In genomic region chr6:34680802-34681515, GRCh38 we compare ENCODE assay signal across 11 cellular contexts. TPM values are rescaled to one million over a fixed set of nuclear protein-coding genes. Genes with fewer than 3 reads are reported as not detected.
DNase-seq lines count a peak whose midpoint lies in the region; FAIRE-seq and TF ChIP-seq lines count a peak whose summit lies in the region.
"Had no signal": no experiment of that assay in that cellular context is flagged by ENCODE, and none has a peak within 500 bp of the region (broad histone marks: within the 10 kb centered on the region; RNA-seq: fewer than 3 reads in every experiment).

No MANE protein-coding gene starts in this region.

- TSS peak; percentile 19 for BruUV-seq in OCI-LY7 (replicated peaks; lab: Mats Ljungman, UMichigan)

- CTCF ChIA-PET in OCI-LY7 (lab: Charles Lee; ENCODE audit: unreplicated experiment): no interaction called here

- H2AFZ ChIP-seq in OCI-LY7 (ENCODE audit: low read length): 0 out of 2 replicates have a peak overlapping the region, but pooled peaks have one; percentile 16

- POLR2A ChIA-PET in OCI-LY7 (lab: Charles Lee): interaction anchor here (0.7 to 2.1 kb wide), 6 partner anchors 24 to 197 kb away, joined by 3 to 17 read pairs (median 4); no protein-coding TSS in a partner anchor

- H3K36me3 ChIP-seq in cardiac muscle cell (no peaks in the 10 kb centered on the region), right atrium auricular region (no peaks in the 10 kb centered on the region), OCI-LY7 (ENCODE audit: insufficient read depth, low read length) (peaks cover 31% of the 10 kb centered on the region)

- TF ChIP-seq CTCF in cardiac muscle cell (IDR thresholded peaks at IDR 0.05; ENCODE audit: low read depth, low read length) (no peak), right atrium auricular region (IDR thresholded peaks at IDR 0.05) (no peak), OCI-LY7 (conservative IDR thresholded peaks at IDR 0.05; ENCODE audit: low read length) (no peak)

- H3K27ac ChIP-seq in cardiac muscle cell: peak overlapping the region; percentile 55
- H3K27ac ChIP-seq in right atrium auricular region: no peak overlapping the region
- peak overlapping the region; percentile 89 for H3K27ac ChIP-seq in OCI-LY7 (ENCODE audit: low read depth, low read length, poor library complexity, severe bottlenecking)

- H3K27me3 ChIP-seq in cardiac muscle cell (no peaks in the 10 kb centered on the region), right atrium auricular region (no peaks in the 10 kb centered on the region)

- H3K79me2 ChIP-seq in OCI-LY7 (ENCODE audit: insufficient read depth, low read depth, low read length): peaks cover 100% of the 10 kb centered on the region

- H3K9me3 ChIP-seq in cardiac muscle cell (ENCODE audit: low read depth) (no peaks in the 10 kb centered on the region), right atrium auricular region (no peaks in the 10 kb centered on the region), OCI-LY7 (ENCODE audit: low read length) (no peaks in the 10 kb centered on the region)

- no peak overlapping the region for H3K4me3 ChIP-seq in cardiac muscle cell
- no peak overlapping the region for H3K4me3 ChIP-seq in right atrium auricular region
- peak overlapping the region; percentile 46 for H3K4me3 ChIP-seq in OCI-LY7 (ENCODE audit: low read depth, low read length, poor library complexity, severe bottlenecking)

- intact Hi-C loops in OCI-LY7 (cut with micrococcal nuclease; ENCODE audit: unreplicated experiment): loop anchor here (2.0 kb wide), 1 partner anchor 214 kb away; the partner anchor contains the start of gene PACSIN1

- peaks cover 18% of the 10 kb centered on the region for H3K4me1 ChIP-seq in cardiac muscle cell (ENCODE audit: low read depth)
- peaks cover 0 to 22% of the 10 kb centered on the region in 2 donors for H3K4me1 ChIP-seq in right atrium auricular region
- peaks cover 86% of the 10 kb centered on the region for H3K4me1 ChIP-seq in OCI-LY7 (ENCODE audit: insufficient read depth, low read length, poor library complexity, severe bottlenecking)

- DNase-seq in cardiac muscle cell (ENCODE audit: low read depth in 1 of 2, low spot score in 1 of 2): no peak
- DNase-seq in right atrium auricular region (ENCODE audit: low spot score): no peak
- no peak for DNase-seq in OCI-LY7 (ENCODE audit: low spot score)
- DNase-seq in erythroblast (lab: John Stamatoyannopoulos, UW): no peak
- no peak for DNase-seq in amniotic stem cell (lab: John Stamatoyannopoulos, UW)
- DNase-seq in iPS-NIHi11 (ENCODE audit: low spot score): no peak
- no peak for DNase-seq in NCI-H748 (lab: John Stamatoyannopoulos, UW; ENCODE audit: unreplicated experiment)
- DNase-seq: activated T-cell treated with anti-CD3 and anti-CD28 coated beads, Interleukin-2, amount 50 U/mL, for 72 hours; NCI-H526 treated with DMSO at 0.1 percent for 48 hours; right cardiac atrium had no signal

- TF ChIP-seq POLR2A in erythroblast (IDR thresholded peaks at IDR 0.05; ENCODE audit: low read length): no peak

- FAIRE-seq in islet of Langerhans (lab: Jason Lieb, UNC): peak; percentile 76

- no peaks in the 10 kb centered on the region for H3K9me2 ChIP-seq in OCI-LY7 (ENCODE audit: insufficient read depth, low read length)

- peak overlapping the region; percentile 91 for H3K4me2 ChIP-seq in OCI-LY7 (ENCODE audit: low read length)

- H4K20me1 ChIP-seq in OCI-LY7 (ENCODE audit: insufficient read depth, low read length): no peaks in the 10 kb centered on the region

RNA-seq across cellular contexts. Expression of gene ILRUN, which starts 15.6 kb away (rescaled TPM):
- total RNA-seq in cardiac muscle cell: 42.7 and 55.9 TPM in 2 replicates
- 9.6 and 14.6 TPM in 2 replicates for polyA plus RNA-seq in cardiac muscle cell
- total RNA-seq in right atrium auricular region: 100 to 1,000 TPM in 1 of 2 donors, 10 to 100 TPM in 1; 89.8 to 114 TPM
- total RNA-seq in OCI-LY7 (2014; rRNA removed; shearing (Covaris generic)): 25.6 and 27.1 TPM in 2 replicates
- total RNA-seq in OCI-LY7 (2022): 77.6 and 82.7 TPM in 2 replicates

Comparison
In these comparisons a context has a peak if more than half of its experiments do, and no peak if none do; other contexts are left out.
1. H3K27ac ChIP-seq: peak in cardiac muscle cell (single experiment) and OCI-LY7 (single experiment); none in right atrium auricular region (0 of 2).